In the genomic region with DNA sequence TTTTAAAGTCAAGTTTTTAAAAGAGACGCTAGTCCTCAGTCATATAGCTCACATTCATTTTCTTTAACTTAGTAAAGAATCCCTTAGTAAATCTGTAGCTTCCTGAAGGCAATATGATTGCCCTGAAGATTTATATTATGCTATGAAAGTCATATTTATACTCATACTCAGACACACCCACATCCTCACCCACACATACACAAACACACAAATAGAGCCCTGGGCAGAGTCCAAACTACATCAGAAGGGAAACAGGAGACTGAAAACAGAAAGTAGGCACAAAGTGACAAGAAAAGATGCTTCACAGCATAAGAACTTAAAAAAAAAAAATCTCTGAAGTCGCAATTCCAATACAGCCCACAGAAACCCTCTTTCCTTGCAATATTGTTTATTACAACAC, we compare ENCODE assay signal across 20 cellular contexts.
A peak's percentile ranks its signal among the peaks of the same experiment; 100 is the strongest.
DNase-seq lines count a peak whose midpoint lies in the region; ATAC-seq, FAIRE-seq and TF ChIP-seq lines count a peak whose summit lies in the region.
"Had no signal": no experiment of that assay in that cellular context is flagged by ENCODE, and none has a peak within 500 bp of the region (broad histone marks: within the 10 kb centered on the region; RNA-seq: fewer than 3 reads in every experiment).

No MANE protein-coding gene starts in this region.

- H3F3A ChIP-seq in PC-3 (ENCODE audit: low read length, unreplicated experiment): no peaks in the 10 kb centered on the region

- no peak overlapping the region for H2AFZ ChIP-seq in PC-3 (ENCODE audit: low read length)
- H2AFZ ChIP-seq: PC-9 had no signal

- BruUV-seq in PC-3 (replicated peaks; lab: Mats Ljungman, UMichigan): no TSS peak

- no peaks in the 10 kb centered on the region for H4K20me1 ChIP-seq in PC-3 (ENCODE audit: low read length)

- 0 out of 2 replicates have a peak overlapping the region, but pooled peaks have one; percentile 11 for H3K4me2 ChIP-seq in PC-3 (ENCODE audit: low read length)
- H3K4me2 ChIP-seq: PC-9 had no signal

- no peaks in the 10 kb centered on the region for H3K27me3 ChIP-seq in PC-3 (ENCODE audit: low read length)
- H3K27me3 ChIP-seq in endocrine pancreas (ENCODE audit: control insufficient read depth, insufficient read depth, low read length): no peaks in the 10 kb centered on the region
- H3K27me3 ChIP-seq in pancreas: no peaks in the 10 kb centered on the region
- H3K27me3 ChIP-seq: MG63 had no signal

- TF ChIP-seq CTCF in PC-3 (conservative IDR thresholded peaks at IDR 0.05; ENCODE audit: low read depth, low read length): no peak
- no peak for TF ChIP-seq CTCF in pancreas (IDR thresholded peaks at IDR 0.05)

- H3K36me3 ChIP-seq in PC-3 (ENCODE audit: low read depth, low read length): no peaks in the 10 kb centered on the region
- no peaks in the 10 kb centered on the region for H3K36me3 ChIP-seq in endocrine pancreas (ENCODE audit: control insufficient read depth, insufficient read depth, low read length)
- H3K36me3 ChIP-seq in pancreas: no peaks in the 10 kb centered on the region
- H3K36me3 ChIP-seq: MG63 had no signal

- H3K79me2 ChIP-seq in PC-3 (ENCODE audit: low read length): no peaks in the 10 kb centered on the region

- no peak overlapping the region for H3K27ac ChIP-seq in PC-3 (ENCODE audit: low read length)
- no peak overlapping the region for H3K27ac ChIP-seq in pancreas
- H3K27ac ChIP-seq: PC-9 had no signal

- H3K4me1 ChIP-seq in PC-3 (ENCODE audit: insufficient read depth, low read length) (no peaks in the 10 kb centered on the region), endocrine pancreas (ENCODE audit: control insufficient read depth, insufficient read depth, low read length) (peaks cover 12% of the 10 kb centered on the region), pancreas (no peaks in the 10 kb centered on the region)

- H3K9ac ChIP-seq in PC-3 (ENCODE audit: low read length): no peak overlapping the region
- no peak overlapping the region for H3K9ac ChIP-seq in endocrine pancreas (ENCODE audit: control insufficient read depth, insufficient read depth, low read length)

- peak; percentile 85 for ATAC-seq in PC-3
- no peak for ATAC-seq in pancreas

- intact Hi-C loops in PC-3 (cut with micrococcal nuclease) (no loop called here), pancreas (cut with DNase I) (no loop called here)

- FAIRE-seq in pancreas (lab: Jason Lieb, UNC): peak; percentile 57
- FAIRE-seq: H1 had no signal

- DNase-seq in LoVo (ENCODE audit: low spot score) (peak; percentile 9), PC-3 (no peak), pancreas (no peak), COR-L47 (lab: John Stamatoyannopoulos, UW) (no peak), SKM-1 (lab: John Stamatoyannopoulos, UW; ENCODE audit: unreplicated experiment) (no peak), NOMO-1 (lab: John Stamatoyannopoulos, UW; ENCODE audit: unreplicated experiment in 2 of 2) (no peak)
- DNase-seq: DMS153, DND-41, HCEC 1CT, KBM-7, MG63, NCI-H2029, NCI-H446, NCI-H524 treated with DMSO at 0.1 percent for 48 hours, NCI-H82, PC-9, SHP77, SW 1271 had no signal

- no peaks in the 10 kb centered on the region for H3K9me2 ChIP-seq in PC-3 (replicated peaks; ENCODE audit: low read length)

- CTCF ChIA-PET in PC-3 (lab: Charles Lee): no interaction called here

- H3K9me3 ChIP-seq in PC-3 (ENCODE audit: low read length) (no peaks in the 10 kb centered on the region), endocrine pancreas (ENCODE audit: control insufficient read depth, low read length) (no peaks in the 10 kb centered on the region), pancreas (no peaks in the 10 kb centered on the region)
- H3K9me3 ChIP-seq: MG63 had no signal

- 61 to 68% methylated on average over 2 of the region's 2 CpGs for WGBS in pancreas, 2 donors

- no peak overlapping the region for H3K4me3 ChIP-seq in PC-3 (ENCODE audit: low read length)
- peak overlapping the region; percentile 36 for H3K4me3 ChIP-seq in endocrine pancreas (ENCODE audit: control insufficient read depth, insufficient read depth, low read length)
- H3K4me3 ChIP-seq in pancreas: no peak overlapping the region
- H3K4me3 ChIP-seq: MG63, PC-9 had no signal

- POLR2A ChIA-PET in PC-3 (lab: Charles Lee; ENCODE audit: unreplicated experiment): no interaction called here
